1 cellular context compared by ENCODE assay signal in the genomic region with DNA sequence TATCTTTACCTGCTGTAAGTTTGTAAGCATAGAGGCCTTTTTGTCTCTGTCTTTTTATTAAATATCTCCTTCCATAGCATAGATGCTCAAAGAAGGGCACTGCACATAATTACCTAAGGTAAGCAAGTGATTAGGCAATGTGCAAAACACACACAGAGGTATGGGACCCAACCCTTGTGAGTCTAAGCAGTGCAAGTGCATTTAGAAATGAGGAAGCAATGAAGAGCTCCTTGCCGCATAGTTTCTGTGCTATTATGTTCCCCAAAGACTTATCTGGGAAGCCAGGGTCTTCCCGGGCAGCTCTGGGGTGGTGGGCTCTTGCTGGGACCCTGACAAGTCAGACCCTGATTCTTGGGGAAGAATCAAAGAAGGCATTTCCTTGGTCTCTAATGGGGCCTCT.
TF ChIP-seq lines count a peak whose summit lies in the region.

No MANE protein-coding gene starts in this region.

TF ChIP-seq in K562, 482 proteins besides CTCF, POLR2A, EP300 and RAD21 (continued from another document):
- TF ChIP-seq, protein P1, sequence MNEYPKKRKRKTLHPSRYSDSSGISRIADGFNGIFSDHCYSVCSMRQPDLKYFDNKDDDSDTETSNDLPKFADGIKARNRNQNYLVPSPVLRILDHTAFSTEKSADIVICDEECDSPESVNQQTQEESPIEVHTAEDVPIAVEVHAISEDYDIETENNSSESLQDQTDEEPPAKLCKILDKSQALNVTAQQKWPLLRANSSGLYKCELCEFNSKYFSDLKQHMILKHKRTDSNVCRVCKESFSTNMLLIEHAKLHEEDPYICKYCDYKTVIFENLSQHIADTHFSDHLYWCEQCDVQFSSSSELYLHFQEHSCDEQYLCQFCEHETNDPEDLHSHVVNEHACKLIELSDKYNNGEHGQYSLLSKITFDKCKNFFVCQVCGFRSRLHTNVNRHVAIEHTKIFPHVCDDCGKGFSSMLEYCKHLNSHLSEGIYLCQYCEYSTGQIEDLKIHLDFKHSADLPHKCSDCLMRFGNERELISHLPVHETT (CRISPR knock-in tag; conservative IDR thresholded peaks at IDR 0.05 in 1 of 2, IDR thresholded peaks at IDR 0.05 in 1 of 2), result no peak
- no peak for TF ChIP-seq EZH2 (IDR thresholded peaks at IDR 0.05; ENCODE audit: borderline replicate concordance, low read depth, low read length)
- TF ChIP-seq ZFP1 (CRISPR knock-in tag; IDR thresholded peaks at IDR 0.05), result no peak
- no peak for TF ChIP-seq FOS (IDR thresholded peaks at IDR 0.05; ENCODE audit: extremely low read depth, insufficient read length)
- no peak for TF ChIP-seq XRCC3 (IDR thresholded peaks at IDR 0.05)
- TF ChIP-seq BDP1 (IDR thresholded peaks at IDR 0.05; ENCODE audit: insufficient read depth, insufficient read length), result no peak
